Comparison of ENCODE assay signal across 11 cellular contexts in genomic region chr14:38065101-38065762, GRCh38.
A peak's percentile ranks its signal among the peaks of the same experiment; 100 is the strongest.
DNase-seq lines count a peak whose midpoint lies in the region; ATAC-seq and TF ChIP-seq lines count a peak whose summit lies in the region.
"Had no signal": no experiment of that assay in that cellular context is flagged by ENCODE, and none has a peak within 500 bp of the region (broad histone marks: within the 10 kb centered on the region; RNA-seq: fewer than 3 reads in every experiment).

No MANE protein-coding gene starts in this region.

- H3K4me3 ChIP-seq in ovary, result no peak overlapping the region

- no peaks in the 10 kb centered on the region for H3K36me3 ChIP-seq in ovary

- peaks cover 28% of the 10 kb centered on the region for H3K9me3 Mint-ChIP-seq in activated CD4-positive, alpha-beta memory T cell treated with anti-CD3 and anti-CD28 coated beads for 36 hours
- H3K9me3 Mint-ChIP-seq in glutamatergic neuron (ENCODE audit: unreplicated experiment), result peaks cover 4% of the 10 kb centered on the region

- H3K27me3 Mint-ChIP-seq in activated CD4-positive, alpha-beta memory T cell treated with anti-CD3 and anti-CD28 coated beads for 36 hours, result no peaks in the 10 kb centered on the region
- H3K27me3 Mint-ChIP-seq in glutamatergic neuron (ENCODE audit: unreplicated experiment), result no peaks in the 10 kb centered on the region

- no peak overlapping the region for H3K27ac ChIP-seq in ovary
- H3K27ac ChIP-seq: 22Rv1 had no signal

- H3K4me1 Mint-ChIP-seq in activated CD4-positive, alpha-beta memory T cell treated with anti-CD3 and anti-CD28 coated beads for 36 hours (ENCODE audit: low read depth), result peaks cover 33% of the 10 kb centered on the region
- peaks cover 1% of the 10 kb centered on the region for H3K4me1 Mint-ChIP-seq in glutamatergic neuron (ENCODE audit: low read depth, unreplicated experiment)

- CTCF ChIA-PET in activated CD4-positive, alpha-beta memory T cell treated with anti-CD3 and anti-CD28 coated beads for 36 hours (lab: Charles Lee), result no interaction called here

- TF ChIP-seq CTCF in glutamatergic neuron (IDR thresholded peaks at IDR 0.05; ENCODE audit: partially characterized antibody, unreplicated experiment) (no peak), ovary (IDR thresholded peaks at IDR 0.05) (no peak)

- no peak for TF ChIP-seq EP300 in ovary (IDR thresholded peaks at IDR 0.05)

- no peaks in the 10 kb centered on the region for H3K4me1 ChIP-seq in ovary (ENCODE audit: insufficient read depth)

- peak overlapping the region; percentile 80 for H3K27ac Mint-ChIP-seq in activated CD4-positive, alpha-beta memory T cell treated with anti-CD3 and anti-CD28 coated beads for 36 hours
- H3K27ac Mint-ChIP-seq in glutamatergic neuron (ENCODE audit: unreplicated experiment), result no peak overlapping the region

- no peak for ATAC-seq in GM21619 (IDR thresholded peaks at IDR 0.05; ENCODE audit: unreplicated experiment)

- H3K27me3 ChIP-seq in ovary, result no peaks in the 10 kb centered on the region

- H3K4me3 Mint-ChIP-seq in activated CD4-positive, alpha-beta memory T cell treated with anti-CD3 and anti-CD28 coated beads for 36 hours, result peak overlapping the region; percentile 57
- no peak overlapping the region for H3K4me3 Mint-ChIP-seq in glutamatergic neuron (ENCODE audit: unreplicated experiment)

- intact Hi-C loops in activated CD4-positive, alpha-beta memory T cell treated with anti-CD3 and anti-CD28 coated beads for 36 hours (cut with micrococcal nuclease), result loop anchor here (1.0 to 2.0 kb wide), 3 partner anchors 8 to 64 kb away; no protein-coding TSS in a partner anchor
- intact Hi-C loops in ovary (cut with DNase I), result loop anchor here in 1 of 4 donors (10.0 kb wide), 1 partner anchor 670 kb away; no protein-coding TSS in a partner anchor

- no peak for TF ChIP-seq POLR2A in ovary (IDR thresholded peaks at IDR 0.05)

- peaks cover 12% of the 10 kb centered on the region for H3K36me3 Mint-ChIP-seq in activated CD4-positive, alpha-beta memory T cell treated with anti-CD3 and anti-CD28 coated beads for 36 hours
- H3K36me3 Mint-ChIP-seq in glutamatergic neuron (ENCODE audit: unreplicated experiment), result peaks cover 7% of the 10 kb centered on the region

- 75 to 77% (median 76%) methylated on average over 6 of the region's 6 CpGs for WGBS in ovary, 3 donors

- peak; percentile 22 for DNase-seq in NCI-H748 (lab: John Stamatoyannopoulos, UW; ENCODE audit: unreplicated experiment)
- DNase-seq in NCI-H748 treated with DMSO at 0.1 percent for 48 hours (lab: John Stamatoyannopoulos, UW), result no peak
- peak; percentile 77 for DNase-seq in activated CD4-positive, alpha-beta memory T cell treated with anti-CD3 and anti-CD28 coated beads for 36 hours
- DNase-seq in glutamatergic neuron, result peak; percentile 13
- DNase-seq in stimulated activated naive CD4-positive, alpha-beta T cell (lab: John Stamatoyannopoulos, UW), result peak; percentile 30 to 87 (median 77)
- no peak for DNase-seq in DMS79 (lab: John Stamatoyannopoulos, UW)
- DNase-seq in ovary, result no peak
- DNase-seq: kidney glomerular epithelial cell, NCI-H1930 had no signal

- POLR2A ChIA-PET in activated CD4-positive, alpha-beta memory T cell treated with anti-CD3 and anti-CD28 coated beads for 36 hours (lab: Charles Lee), result no interaction called here

- peaks cover 0 to 5% of the 10 kb centered on the region in 2 donors for H3K9me3 ChIP-seq in ovary

Comparison
In these comparisons a context has a peak if more than half of its experiments do, and no peak if none do; other contexts are left out.
1. DNase-seq: peak in NCI-H748 (single experiment), activated CD4-positive, alpha-beta memory T cell treated with anti-CD3 and anti-CD28 coated beads for 36 hours (single experiment), glutamatergic neuron (single experiment) and stimulated activated naive CD4-positive, alpha-beta T cell (6 of 6); none in NCI-H748 treated with DMSO at 0.1 percent for 48 hours (single experiment), DMS79 (single experiment) and ovary (0 of 5).